In genomic region chr9:121783523-121784507, GRCh38 we compare ENCODE assay signal across 13 cellular contexts.
A peak's percentile ranks its signal among the peaks of the same experiment; 100 is the strongest.
DNase-seq lines count a peak whose midpoint lies in the region; ATAC-seq and TF ChIP-seq lines count a peak whose summit lies in the region.
"Had no signal": no experiment of that assay in that cellular context is flagged by ENCODE, and none has a peak within 500 bp of the region (broad histone marks: within the 10 kb centered on the region; RNA-seq: fewer than 3 reads in every experiment).

No MANE protein-coding gene starts in this region.

- DNase-seq in cardiac muscle cell (ENCODE audit: low read depth in 1 of 2, low spot score in 1 of 2) (no peak), right atrium auricular region (ENCODE audit: low spot score) (no peak), WERI-Rb-1 (peak; percentile 54), lower lobe of right lung (peak; percentile 36), aorta (peak; percentile 45 to 78), SW480 (ENCODE audit: low spot score) (no peak)
- no peak for DNase-seq in activated effector memory CD4-positive, alpha-beta T cell treated with anti-CD3 and anti-CD28 coated beads, Interleukin-2, amount 50 U/mL, for 16 hours
- DNase-seq: activated CD4-positive, alpha-beta T cell treated with anti-CD3 and anti-CD28 coated beads, Interleukin-2, amount 50 U/mL, for 1 hour; NCI-H1930; stimulated activated CD4-positive, alpha-beta T cell treated with anti-CD3 and anti-CD28 coated beads, Interleukin-4, amount 100 ng/mL, for 4 hours had no signal

- H3K36me3 ChIP-seq in cardiac muscle cell (peaks cover 25% of the 10 kb centered on the region), right atrium auricular region (peaks cover 45% of the 10 kb centered on the region), WERI-Rb-1 (peaks cover 65% of the 10 kb centered on the region), lower lobe of right lung (peaks cover 66% of the 10 kb centered on the region), aorta (ENCODE audit: control insufficient read depth in 1 of 2, insufficient read depth in 2 of 2, low read length in 1 of 2) (peaks cover 0 to 16% of the 10 kb centered on the region in 2 donors)
- H3K36me3 ChIP-seq: neutrophil had no signal

- H3K4me3 ChIP-seq in cardiac muscle cell = no peak overlapping the region
- no peak overlapping the region for H3K4me3 ChIP-seq in right atrium auricular region
- no peak overlapping the region for H3K4me3 ChIP-seq in WERI-Rb-1 (ENCODE audit: low read depth, low read length)
- no peak overlapping the region for H3K4me3 ChIP-seq in lower lobe of right lung
- H3K4me3 ChIP-seq in aorta (ENCODE audit: low read length in 2 of 2) = no peak overlapping the region
- H3K4me3 ChIP-seq: tibial artery had no signal

- WGBS in aorta, 2 donors = 79 to 82% methylated on average over 22 to 26 of the region's 26 CpGs

- H3K27ac ChIP-seq in cardiac muscle cell = peak overlapping the region; percentile 60
- H3K27ac ChIP-seq in right atrium auricular region = no peak overlapping the region
- H3K27ac ChIP-seq in WERI-Rb-1 = peak overlapping the region; percentile 44
- no peak overlapping the region for H3K27ac ChIP-seq in lower lobe of right lung
- H3K27ac ChIP-seq in aorta (ENCODE audit: low read depth in 1 of 2, low read length in 2 of 2) = no peak overlapping the region
- H3K27ac ChIP-seq: neutrophil, tibial artery had no signal

- intact Hi-C loops in lower lobe of right lung (cut with DNase I) = no loop called here
- intact Hi-C loops in aorta (cut with DNase I) = no loop called here

- ATAC-seq in lower lobe of right lung (no peak), aorta (ENCODE audit: low FRiP score) (peak; percentile 16), GM18517 (IDR thresholded peaks at IDR 0.05; ENCODE audit: unreplicated experiment) (no peak)

- TF ChIP-seq CTCF in cardiac muscle cell (IDR thresholded peaks at IDR 0.05; ENCODE audit: low read depth, low read length) (no peak), right atrium auricular region (IDR thresholded peaks at IDR 0.05) (no peak), WERI-Rb-1 (IDR thresholded peaks at IDR 0.05; ENCODE audit: low read depth, low read length) (no peak), lower lobe of right lung (IDR thresholded peaks at IDR 0.05) (no peak)

- H3K4me1 ChIP-seq in cardiac muscle cell (ENCODE audit: low read depth) = peaks cover 29% of the 10 kb centered on the region
- H3K4me1 ChIP-seq in right atrium auricular region = peaks cover 0 to 30% of the 10 kb centered on the region in 2 donors
- H3K4me1 ChIP-seq in lower lobe of right lung = peaks cover 15% of the 10 kb centered on the region
- no peaks in the 10 kb centered on the region for H3K4me1 ChIP-seq in aorta (ENCODE audit: control insufficient read depth in 1 of 2, insufficient read depth in 2 of 2, low read length in 2 of 2)

- no peaks in the 10 kb centered on the region for H3K27me3 ChIP-seq in cardiac muscle cell
- H3K27me3 ChIP-seq in right atrium auricular region = no peaks in the 10 kb centered on the region
- no peaks in the 10 kb centered on the region for H3K27me3 ChIP-seq in WERI-Rb-1 (ENCODE audit: insufficient read depth, low read depth, severe bottlenecking)
- H3K27me3 ChIP-seq in lower lobe of right lung (ENCODE audit: low read depth) = no peaks in the 10 kb centered on the region
- H3K27me3 ChIP-seq in aorta (ENCODE audit: control insufficient read depth in 1 of 2, insufficient read depth in 2 of 2, low read length in 1 of 2) = no peaks in the 10 kb centered on the region
- H3K27me3 ChIP-seq: tibial artery had no signal

- H3K9me3 ChIP-seq in cardiac muscle cell (ENCODE audit: low read depth) (no peaks in the 10 kb centered on the region), right atrium auricular region (no peaks in the 10 kb centered on the region), WERI-Rb-1 (ENCODE audit: severe bottlenecking) (no peaks in the 10 kb centered on the region), lower lobe of right lung (no peaks in the 10 kb centered on the region), aorta (ENCODE audit: control insufficient read depth, low read length) (no peaks in the 10 kb centered on the region)
- H3K9me3 ChIP-seq: neutrophil, tibial artery had no signal

Comparison
In these comparisons a context has a peak if more than half of its experiments do, and no peak if none do; other contexts are left out.
1. H3K27ac ChIP-seq: peak in cardiac muscle cell (single experiment) and WERI-Rb-1 (single experiment); none in right atrium auricular region (0 of 2), lower lobe of right lung (single experiment) and aorta (0 of 2).
2. DNase-seq: peak in WERI-Rb-1 (single experiment), lower lobe of right lung (single experiment) and aorta (2 of 2); none in cardiac muscle cell (0 of 2), right atrium auricular region (single experiment), activated effector memory CD4-positive, alpha-beta T cell treated with anti-CD3 and anti-CD28 coated beads, Interleukin-2, amount 50 U/mL, for 16 hours (single experiment) and SW480 (single experiment).